ENCODE assay signal across 15 cellular contexts in genomic region chr6:131172237-131172636, GRCh38.
"Had no signal": no experiment of that assay in that cellular context is flagged by ENCODE, and none has a peak within 500 bp of the region (broad histone marks: within the 10 kb centered on the region; RNA-seq: fewer than 3 reads in every experiment).

No MANE protein-coding gene starts in this region.

- H3K27ac Mint-ChIP-seq: activated naive CD8-positive, alpha-beta T cell treated with anti-CD3 and anti-CD28 coated beads for 36 hours; T-helper 2 cell treated with Interferon-gamma antibody and Interleukin-4, amounts not matched to agents 5 μg/mL and 100 μg/mL, for 36 hours had no signal

- H3K4me3 Mint-ChIP-seq: activated naive CD8-positive, alpha-beta T cell treated with anti-CD3 and anti-CD28 coated beads for 36 hours; activated T-cell treated with anti-CD3 and anti-CD28 coated beads, Interleukin-2, amount 50 U/mL, for 4 hours; neural crest cell; T-helper 2 cell treated with Interferon-gamma antibody and Interleukin-4, amounts not matched to agents 5 μg/mL and 100 μg/mL, for 36 hours had no signal

- DNase-seq: activated CD4-positive, alpha-beta T cell treated with anti-CD3 and anti-CD28 coated beads, Interleukin-2, amount 50 U/mL, for 48 hours; activated CD4-positive, CD25-positive, alpha-beta regulatory T cell treated with anti-CD3 and anti-CD28 coated beads, Interleukin-2, amount 50 U/mL, for 72 hours; activated gamma-delta T cell treated with Interleukin-2 at 50 U/mL for 16 hours; activated naive CD8-positive, alpha-beta T cell treated with anti-CD3 and anti-CD28 coated beads for 36 hours; activated T-cell treated with anti-CD3 and anti-CD28 coated beads, Interleukin-2, amount 50 U/mL, for 4 hours; dermis blood vessel endothelial cell; heart left ventricle; stimulated activated CD4-positive, alpha-beta T cell treated with anti-CD3 and anti-CD28 coated beads, Interleukin-4, amount 100 ng/mL, for 24 hours; stomach; SW 1271 had no signal

- H3K27ac ChIP-seq: heart left ventricle, stomach, thoracic aorta had no signal

- H3K27me3 ChIP-seq: heart left ventricle, stomach had no signal

- H3K4me3 ChIP-seq: heart left ventricle, stomach, thoracic aorta had no signal

- H3K4me1 Mint-ChIP-seq: activated naive CD8-positive, alpha-beta T cell treated with anti-CD3 and anti-CD28 coated beads for 36 hours had no signal

- H3K9me3 ChIP-seq: heart left ventricle, stomach, thoracic aorta had no signal

- FAIRE-seq: frontal cortex, islet of Langerhans had no signal

- H3K36me3 Mint-ChIP-seq: activated naive CD8-positive, alpha-beta T cell treated with anti-CD3 and anti-CD28 coated beads for 36 hours had no signal

- ATAC-seq: activated T-cell treated with anti-CD3 and anti-CD28 coated beads, Interleukin-2, amount 50 U/mL, for 4 hours; heart left ventricle had no signal

- H3K9me3 Mint-ChIP-seq: activated naive CD8-positive, alpha-beta T cell treated with anti-CD3 and anti-CD28 coated beads for 36 hours; activated T-cell treated with anti-CD3 and anti-CD28 coated beads, Interleukin-2, amount 50 U/mL, for 4 hours; neural crest cell; T-helper 2 cell treated with Interferon-gamma antibody and Interleukin-4, amounts not matched to agents 5 μg/mL and 100 μg/mL, for 36 hours had no signal

- H3K27me3 Mint-ChIP-seq: activated naive CD8-positive, alpha-beta T cell treated with anti-CD3 and anti-CD28 coated beads for 36 hours had no signal
